In genomic region chr13:76473552-76474134, GRCh38 we compare ENCODE assay signal across 8 cellular contexts.
A peak's percentile ranks its signal among the peaks of the same experiment; 100 is the strongest.
DNase-seq lines count a peak whose midpoint lies in the region; ATAC-seq and TF ChIP-seq lines count a peak whose summit lies in the region.

No MANE protein-coding gene starts in this region.

- H3F3A ChIP-seq in MM.1S (ENCODE audit: insufficient read depth, low read length) (no peaks in the 10 kb centered on the region), SK-N-SH (replicated peaks; ENCODE audit: insufficient read depth) (no peaks in the 10 kb centered on the region)

- H3K27ac ChIP-seq in HEK293 (ENCODE audit: extremely low read depth, low read depth, low read length) (no peak overlapping the region), MM.1S (ENCODE audit: low read length) (no peak overlapping the region), SK-N-SH (ENCODE audit: low read depth in 2 of 2, low read length in 1 of 2) (no peak overlapping the region), aorta (ENCODE audit: low read depth in 1 of 2, low read length in 2 of 2) (no peak overlapping the region)

- no peaks in the 10 kb centered on the region for H3K9me3 Mint-ChIP-seq in progenitor cell of endocrine pancreas (ENCODE audit: low read depth)

- H3K27me3 Mint-ChIP-seq in progenitor cell of endocrine pancreas = no peaks in the 10 kb centered on the region

- no peak overlapping the region for H3K4me3 Mint-ChIP-seq in progenitor cell of endocrine pancreas (ENCODE audit: low read depth)

- H3K36me3 Mint-ChIP-seq in progenitor cell of endocrine pancreas (ENCODE audit: insufficient read depth) = no peaks in the 10 kb centered on the region

- POLR2A ChIA-PET in HEK293 (lab: Yijun Ruan, JAX) (no interaction called here), SK-N-SH (lab: Yijun Ruan, JAX) (no interaction called here)

- H4K20me1 ChIP-seq in MM.1S (ENCODE audit: insufficient read depth, low read length) (no peaks in the 10 kb centered on the region), SK-N-SH (ENCODE audit: insufficient read depth) (no peaks in the 10 kb centered on the region)

- no peaks in the 10 kb centered on the region for H3K9me3 ChIP-seq in HEK293 (ENCODE audit: control insufficient read depth, insufficient read depth, low read depth, low read length)
- H3K9me3 ChIP-seq in MM.1S (replicated peaks; ENCODE audit: insufficient read depth, low read length) = no peaks in the 10 kb centered on the region
- H3K9me3 ChIP-seq in SK-N-SH = no peaks in the 10 kb centered on the region
- no peaks in the 10 kb centered on the region for H3K9me3 ChIP-seq in aorta (ENCODE audit: control insufficient read depth, low read length)

- no peaks in the 10 kb centered on the region for H3K9me2 ChIP-seq in MM.1S (replicated peaks; ENCODE audit: insufficient read depth, low read length)
- H3K9me2 ChIP-seq in SK-N-SH = no peaks in the 10 kb centered on the region

- H2AFZ ChIP-seq in MM.1S (ENCODE audit: low read length) (no peak overlapping the region), SK-N-SH (ENCODE audit: low read depth) (no peak overlapping the region)

- ATAC-seq in Right ventricle myocardium inferior (peak; percentile 92), aorta (ENCODE audit: low FRiP score) (peak; percentile 95)

- CTCF ChIA-PET in HEK293 (lab: Yijun Ruan, JAX) = interaction anchor here (0.6 to 4.8 kb wide), 15 partner anchors 10 to 938 kb away, joined by 3 to 37 read pairs (median 3); no protein-coding TSS in a partner anchor
- CTCF ChIA-PET in SK-N-SH (lab: Yijun Ruan, JAX) = interaction anchor here (0.6 to 3.3 kb wide), 22 partner anchors 12 to 904 kb away, joined by 3 to 21 read pairs (median 4); no protein-coding TSS in a partner anchor

- H3K4me1 ChIP-seq in HEK293 (ENCODE audit: control insufficient read depth, insufficient read depth, low read length) = no peaks in the 10 kb centered on the region
- H3K4me1 ChIP-seq in MM.1S (ENCODE audit: low read length) = no peaks in the 10 kb centered on the region
- no peaks in the 10 kb centered on the region for H3K4me1 ChIP-seq in SK-N-SH (ENCODE audit: control insufficient read depth in 1 of 2, insufficient read depth in 2 of 2, low read depth in 1 of 2, low read length in 1 of 2)
- peaks cover 2% of the 10 kb centered on the region in 2 donors for H3K4me1 ChIP-seq in aorta (ENCODE audit: control insufficient read depth in 1 of 2, insufficient read depth in 2 of 2, low read length in 2 of 2)

- intact Hi-C loops in Right ventricle myocardium inferior (cut with DNase I) (loop anchor here (1.0 to 10.0 kb wide), 5 partner anchors 251 to 781 kb away; no protein-coding TSS in a partner anchor), aorta (cut with DNase I) (loop anchor here (2.0 to 5.0 kb wide), 5 partner anchors 429 to 781 kb away; no protein-coding TSS in a partner anchor)

- peaks cover 5% of the 10 kb centered on the region for H3K4me1 Mint-ChIP-seq in progenitor cell of endocrine pancreas (ENCODE audit: low read depth)

- no peak overlapping the region for H3K27ac Mint-ChIP-seq in progenitor cell of endocrine pancreas

- no peak for TF ChIP-seq EP300 in SK-N-SH (IDR thresholded peaks at IDR 0.05; ENCODE audit: borderline replicate concordance in 1 of 2, low read depth in 1 of 2, low read length in 1 of 2)

- H3K27me3 ChIP-seq in MM.1S (replicated peaks; ENCODE audit: insufficient read depth, low read length) (no peaks in the 10 kb centered on the region), SK-N-SH (ENCODE audit: insufficient read depth) (peaks cover 10% of the 10 kb centered on the region; the same call in 1 of the 2 replicates), aorta (ENCODE audit: control insufficient read depth in 1 of 2, insufficient read depth in 2 of 2, low read length in 1 of 2) (no peaks in the 10 kb centered on the region)

- H3K79me2 ChIP-seq in MM.1S (ENCODE audit: low read length) (no peaks in the 10 kb centered on the region), SK-N-SH (ENCODE audit: insufficient read depth) (no peaks in the 10 kb centered on the region)

- no peaks in the 10 kb centered on the region for H3K36me3 ChIP-seq in HEK293 (ENCODE audit: control insufficient read depth in 2 of 2, insufficient read depth in 1 of 2, low read length in 2 of 2)
- H3K36me3 ChIP-seq in MM.1S (replicated peaks; ENCODE audit: insufficient read depth, low read length) = no peaks in the 10 kb centered on the region
- H3K36me3 ChIP-seq in SK-N-SH (replicated peaks in 1 of 2; ENCODE audit: control insufficient read depth in 1 of 2, insufficient read depth in 2 of 2, low read length in 1 of 2) = no peaks in the 10 kb centered on the region
- H3K36me3 ChIP-seq in aorta (ENCODE audit: control insufficient read depth in 1 of 2, insufficient read depth in 2 of 2, low read length in 1 of 2) = no peaks in the 10 kb centered on the region

- TF ChIP-seq CTCF in GM12873 (IDR thresholded peaks at IDR 0.05; ENCODE audit: insufficient read depth, low read depth, low read length, missing control alignments) = peak; percentile 83
- no peak for TF ChIP-seq CTCF in HEK293 (tag by site-specific recombination; IDR thresholded peaks at IDR 0.05)
- peak; percentile 87 for TF ChIP-seq CTCF in MM.1S (IDR thresholded peaks at IDR 0.05; ENCODE audit: low read length)
- peak; percentile 87 for TF ChIP-seq CTCF in SK-N-SH (IDR thresholded peaks at IDR 0.05)
- TF ChIP-seq CTCF in progenitor cell of endocrine pancreas (IDR thresholded peaks at IDR 0.05; ENCODE audit: unreplicated experiment) = peak; percentile 95

- TF ChIP-seq RAD21 in SK-N-SH (IDR thresholded peaks at IDR 0.05; ENCODE audit: low read length) = peak; percentile 89

- H3K9ac ChIP-seq in MM.1S (ENCODE audit: low read length) = no peak overlapping the region
- H3K9ac ChIP-seq in SK-N-SH = no peak overlapping the region

- DNase-seq in MM.1S (peak; percentile 65), SK-N-SH (peak; percentile 53), Right ventricle myocardium inferior (ENCODE audit: missing footprints) (no peak), progenitor cell of endocrine pancreas (ENCODE audit: low spot score, unreplicated experiment) (peak; percentile 63), aorta (peak; percentile 70 to 74)
- DNase-seq in activated naive CD4-positive, alpha-beta T cell treated with anti-CD3 and anti-CD28 coated beads, Interleukin-2, amount 50 U/mL, for 16 hours = peak; percentile 64

- H3K4me3 ChIP-seq in HEK293 (ENCODE audit: low read depth, low read length) = no peak overlapping the region
- H3K4me3 ChIP-seq in MM.1S (ENCODE audit: low read length) = no peak overlapping the region
- H3K4me3 ChIP-seq in SK-N-SH (ENCODE audit: low read depth in 2 of 2, low read length in 1 of 2) = no peak overlapping the region; a peak in 1 of 4 replicates
- H3K4me3 ChIP-seq in aorta (ENCODE audit: low read length in 2 of 2) = no peak overlapping the region

- no peak overlapping the region for H3K4me2 ChIP-seq in MM.1S (ENCODE audit: low read depth, low read length)
- H3K4me2 ChIP-seq in SK-N-SH = no peak overlapping the region

TF ChIP-seq in HEK293, 187 proteins besides CTCF, POLR2A, EP300 and RAD21 (continues in another document):
- TF ChIP-seq, protein P1, sequence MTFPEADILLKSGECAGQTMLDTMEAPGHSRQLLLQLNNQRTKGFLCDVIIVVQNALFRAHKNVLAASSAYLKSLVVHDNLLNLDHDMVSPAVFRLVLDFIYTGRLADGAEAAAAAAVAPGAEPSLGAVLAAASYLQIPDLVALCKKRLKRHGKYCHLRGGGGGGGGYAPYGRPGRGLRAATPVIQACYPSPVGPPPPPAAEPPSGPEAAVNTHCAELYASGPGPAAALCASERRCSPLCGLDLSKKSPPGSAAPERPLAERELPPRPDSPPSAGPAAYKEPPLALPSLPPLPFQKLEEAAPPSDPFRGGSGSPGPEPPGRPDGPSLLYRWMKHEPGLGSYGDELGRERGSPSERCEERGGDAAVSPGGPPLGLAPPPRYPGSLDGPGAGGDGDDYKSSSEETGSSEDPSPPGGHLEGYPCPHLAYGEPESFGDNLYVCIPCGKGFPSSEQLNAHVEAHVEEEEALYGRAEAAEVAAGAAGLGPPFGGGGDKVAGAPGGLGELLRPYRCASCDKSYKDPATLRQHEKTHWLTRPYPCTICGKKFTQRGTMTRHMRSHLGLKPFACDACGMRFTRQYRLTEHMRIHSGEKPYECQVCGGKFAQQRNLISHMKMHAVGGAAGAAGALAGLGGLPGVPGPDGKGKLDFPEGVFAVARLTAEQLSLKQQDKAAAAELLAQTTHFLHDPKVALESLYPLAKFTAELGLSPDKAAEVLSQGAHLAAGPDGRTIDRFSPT (tag by site-specific recombination; IDR thresholded peaks at IDR 0.05) = no peak
- no peak for TF ChIP-seq TCF7L2 (IDR thresholded peaks at IDR 0.05; ENCODE audit: borderline replicate concordance, low read depth, low read length)
- TF ChIP-seq ZNF544 (tag by site-specific recombination; IDR thresholded peaks at IDR 0.05) = no peak
- TF ChIP-seq ZNF707 (tag by site-specific recombination; IDR thresholded peaks at IDR 0.05) = no peak
- TF ChIP-seq ZBTB20 (tag by site-specific recombination; IDR thresholded peaks at IDR 0.05) = no peak
- 0 out of 2 replicates have a peak, but pooled peaks have one; percentile 28 for TF ChIP-seq ZNF2 (tag by site-specific recombination; IDR thresholded peaks at IDR 0.05)
- no peak for TF ChIP-seq ZNF223 (tag by site-specific recombination; IDR thresholded peaks at IDR 0.05)

TF ChIP-seq in SK-N-SH, 30 proteins besides CTCF, POLR2A, EP300 and RAD21:
- TF ChIP-seq SMC3 (IDR thresholded peaks at IDR 0.05; ENCODE audit: low read depth, low read length) (peak; percentile 79), TAF1 (IDR thresholded peaks at IDR 0.05; ENCODE audit: borderline replicate concordance, low read depth, low read length) (no peak), FOSL2 (IDR thresholded peaks at IDR 0.05; ENCODE audit: borderline replicate concordance, low read depth) (no peak)
- TF ChIP-seq, protein P2, sequence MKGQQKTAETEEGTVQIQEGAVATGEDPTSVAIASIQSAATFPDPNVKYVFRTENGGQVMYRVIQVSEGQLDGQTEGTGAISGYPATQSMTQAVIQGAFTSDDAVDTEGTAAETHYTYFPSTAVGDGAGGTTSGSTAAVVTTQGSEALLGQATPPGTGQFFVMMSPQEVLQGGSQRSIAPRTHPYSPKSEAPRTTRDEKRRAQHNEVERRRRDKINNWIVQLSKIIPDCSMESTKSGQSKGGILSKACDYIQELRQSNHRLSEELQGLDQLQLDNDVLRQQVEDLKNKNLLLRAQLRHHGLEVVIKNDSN (IDR thresholded peaks at IDR 0.05; ENCODE audit: borderline replicate concordance, low read depth) = no peak
